Comparison of ENCODE assay signal across 15 cellular contexts in the genomic region with DNA sequence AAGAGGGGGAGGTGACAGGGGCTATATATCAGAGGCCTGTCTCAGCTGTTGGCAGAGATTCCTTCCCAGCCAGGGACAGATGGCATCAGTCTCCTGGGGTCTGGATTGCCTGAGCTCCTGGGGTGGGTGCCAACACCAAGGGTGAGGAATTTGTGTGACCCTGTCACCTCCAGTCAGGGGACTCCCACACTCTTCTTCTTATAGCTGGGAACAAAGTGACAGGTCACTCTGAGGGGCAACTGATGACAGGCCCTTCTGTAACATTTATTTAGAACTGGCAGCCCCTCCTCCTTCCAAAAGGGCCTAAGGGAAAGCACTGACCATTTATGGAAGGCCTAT. TPM values are rescaled to one million over a fixed set of nuclear protein-coding genes. Genes with fewer than 3 reads are reported as not detected.
DNase-seq lines count a peak whose midpoint lies in the region; ATAC-seq and TF ChIP-seq lines count a peak whose summit lies in the region.
"Had no signal": no experiment of that assay in that cellular context is flagged by ENCODE, and none has a peak within 500 bp of the region (broad histone marks: within the 10 kb centered on the region; RNA-seq: fewer than 3 reads in every experiment).

No MANE protein-coding gene starts in this region.

- no peak overlapping the region for H3K27ac Mint-ChIP-seq in activated CD4-positive, alpha-beta memory T cell treated with anti-CD3 and anti-CD28 coated beads for 36 hours
- no peak overlapping the region for H3K27ac Mint-ChIP-seq in activated CD4-positive, alpha-beta memory T cell treated with anti-CD3 and anti-CD28 coated beads, Interleukin-2, amount 10 ng/mL, durations not matched to agents 7 days and 5 days
- peak overlapping the region in 2 of 3 experiments; percentile 9 to 56 for H3K27ac Mint-ChIP-seq in nephron
- H3K27ac Mint-ChIP-seq: activated naive CD4-positive, alpha-beta T cell treated with anti-CD3 and anti-CD28 coated beads, Interleukin-2, amount 50 U/mL, for 72 hours; H9 had no signal

- intact Hi-C loops in activated CD4-positive, alpha-beta memory T cell treated with anti-CD3 and anti-CD28 coated beads for 36 hours (cut with micrococcal nuclease), result no loop called here
- intact Hi-C loops in Right ventricle myocardium superior (cut with DNase I), result no loop called here

- ATAC-seq in Right ventricle myocardium superior (ENCODE audit: poor library complexity) (peak; percentile 89), HG03045 (IDR thresholded peaks at IDR 0.05; ENCODE audit: unreplicated experiment) (no peak), GM21360 (IDR thresholded peaks at IDR 0.05; ENCODE audit: unreplicated experiment) (no peak), GM21576 (IDR thresholded peaks at IDR 0.05; ENCODE audit: unreplicated experiment) (no peak)
- ATAC-seq: A549; activated naive CD4-positive, alpha-beta T cell treated with anti-CD3 and anti-CD28 coated beads, Interleukin-2, amount 50 U/mL, for 72 hours had no signal

- H3K4me1 Mint-ChIP-seq in activated CD4-positive, alpha-beta memory T cell treated with anti-CD3 and anti-CD28 coated beads for 36 hours (ENCODE audit: low read depth), result peaks cover 9% of the 10 kb centered on the region
- peaks cover 32% of the 10 kb centered on the region for H3K4me1 Mint-ChIP-seq in activated CD4-positive, alpha-beta memory T cell treated with anti-CD3 and anti-CD28 coated beads, Interleukin-2, amount 10 ng/mL, durations not matched to agents 7 days and 5 days
- peaks cover 15% of the 10 kb centered on the region for H3K4me1 Mint-ChIP-seq in nephron

- H3K4me3 Mint-ChIP-seq in activated CD4-positive, alpha-beta memory T cell treated with anti-CD3 and anti-CD28 coated beads for 36 hours, result no peak overlapping the region
- H3K4me3 Mint-ChIP-seq in activated CD4-positive, alpha-beta memory T cell treated with anti-CD3 and anti-CD28 coated beads, Interleukin-2, amount 10 ng/mL, durations not matched to agents 7 days and 5 days, result no peak overlapping the region
- no peak overlapping the region for H3K4me3 Mint-ChIP-seq in nephron
- H3K4me3 Mint-ChIP-seq: H9 had no signal

- peak; percentile 3 for DNase-seq in activated CD4-positive, alpha-beta memory T cell treated with anti-CD3 and anti-CD28 coated beads for 36 hours
- DNase-seq in activated CD4-positive, alpha-beta memory T cell treated with anti-CD3 and anti-CD28 coated beads, Interleukin-2, amount 10 ng/mL, durations not matched to agents 7 days and 5 days, result no peak
- DNase-seq in NCI-H524 treated with DMSO at 0.1 percent for 48 hours (lab: John Stamatoyannopoulos, UW), result peak; percentile 19
- peak; percentile 66 for DNase-seq in Right ventricle myocardium superior
- DNase-seq: H9, hippocampal formation, kidney, NCI-H146, NCI-H345 had no signal

- POLR2A ChIA-PET in activated CD4-positive, alpha-beta memory T cell treated with anti-CD3 and anti-CD28 coated beads for 36 hours (lab: Charles Lee), result no interaction called here
- POLR2A ChIA-PET in activated CD4-positive, alpha-beta memory T cell treated with anti-CD3 and anti-CD28 coated beads, Interleukin-2, amount 10 ng/mL, durations not matched to agents 7 days and 5 days (lab: Charles Lee), result no interaction called here

- H3K27me3 Mint-ChIP-seq in activated CD4-positive, alpha-beta memory T cell treated with anti-CD3 and anti-CD28 coated beads for 36 hours, result no peaks in the 10 kb centered on the region
- peaks cover 5% of the 10 kb centered on the region for H3K27me3 Mint-ChIP-seq in activated CD4-positive, alpha-beta memory T cell treated with anti-CD3 and anti-CD28 coated beads, Interleukin-2, amount 10 ng/mL, durations not matched to agents 7 days and 5 days
- H3K27me3 Mint-ChIP-seq in nephron (ENCODE audit: low read depth), result peaks cover 5% of the 10 kb centered on the region

- no peaks in the 10 kb centered on the region for H3K9me3 Mint-ChIP-seq in activated CD4-positive, alpha-beta memory T cell treated with anti-CD3 and anti-CD28 coated beads for 36 hours
- H3K9me3 Mint-ChIP-seq in activated CD4-positive, alpha-beta memory T cell treated with anti-CD3 and anti-CD28 coated beads, Interleukin-2, amount 10 ng/mL, durations not matched to agents 7 days and 5 days, result peaks cover 3% of the 10 kb centered on the region
- H3K9me3 Mint-ChIP-seq in nephron, result peaks cover 3% of the 10 kb centered on the region
- H3K9me3 Mint-ChIP-seq: activated naive CD4-positive, alpha-beta T cell treated with anti-CD3 and anti-CD28 coated beads, Interleukin-2, amount 50 U/mL, for 72 hours; H9 had no signal

- H3K36me3 Mint-ChIP-seq in activated CD4-positive, alpha-beta memory T cell treated with anti-CD3 and anti-CD28 coated beads for 36 hours, result no peaks in the 10 kb centered on the region
- peaks cover 5% of the 10 kb centered on the region for H3K36me3 Mint-ChIP-seq in activated CD4-positive, alpha-beta memory T cell treated with anti-CD3 and anti-CD28 coated beads, Interleukin-2, amount 10 ng/mL, durations not matched to agents 7 days and 5 days (ENCODE audit: low read depth)
- no peaks in the 10 kb centered on the region for H3K36me3 Mint-ChIP-seq in nephron (ENCODE audit: low read depth)
- H3K36me3 Mint-ChIP-seq: activated naive CD4-positive, alpha-beta T cell treated with anti-CD3 and anti-CD28 coated beads, Interleukin-2, amount 50 U/mL, for 72 hours had no signal

- TF ChIP-seq CTCF in nephron (IDR thresholded peaks at IDR 0.05; ENCODE audit: unreplicated experiment in 3 of 3), result no peak

- CTCF ChIA-PET in activated CD4-positive, alpha-beta memory T cell treated with anti-CD3 and anti-CD28 coated beads for 36 hours (lab: Charles Lee), result no interaction called here
- CTCF ChIA-PET in activated CD4-positive, alpha-beta memory T cell treated with anti-CD3 and anti-CD28 coated beads, Interleukin-2, amount 10 ng/mL, durations not matched to agents 7 days and 5 days (lab: Charles Lee), result no interaction called here

RNA-seq across cellular contexts. Expression of gene DUSP5, which starts 53.7 kb away (rescaled TPM):
- total RNA-seq in activated CD4-positive, alpha-beta memory T cell treated with anti-CD3 and anti-CD28 coated beads for 36 hours, result 100 to 1,000 TPM; 171 to 176 TPM
- 100 to 1,000 TPM; 143 TPM for total RNA-seq in activated CD4-positive, alpha-beta memory T cell treated with anti-CD3 and anti-CD28 coated beads, Interleukin-2, amount 10 ng/mL, durations not matched to agents 7 days and 5 days
- total RNA-seq in Right ventricle myocardium superior, result 6.8 TPM

Comparison
In these comparisons a context has a peak if more than half of its experiments do, and no peak if none do; other contexts are left out.
1. H3K27ac Mint-ChIP-seq: peak in nephron (2 of 3); none in activated CD4-positive, alpha-beta memory T cell treated with anti-CD3 and anti-CD28 coated beads for 36 hours (single experiment) and activated CD4-positive, alpha-beta memory T cell treated with anti-CD3 and anti-CD28 coated beads, Interleukin-2, amount 10 ng/mL, durations not matched to agents 7 days and 5 days (single experiment).
2. RNA of gene DUSP5, which starts 53.7 kb away (total RNA-seq): 171 to 176 TPM in activated CD4-positive, alpha-beta memory T cell treated with anti-CD3 and anti-CD28 coated beads for 36 hours and 143 TPM in activated CD4-positive, alpha-beta memory T cell treated with anti-CD3 and anti-CD28 coated beads, Interleukin-2, amount 10 ng/mL, durations not matched to agents 7 days and 5 days; 6.8 TPM in Right ventricle myocardium superior (single experiment); every median in the first group is over 10 times any median in the second.